Comparison of ENCODE assay signal across 8 cellular contexts in the genomic region with DNA sequence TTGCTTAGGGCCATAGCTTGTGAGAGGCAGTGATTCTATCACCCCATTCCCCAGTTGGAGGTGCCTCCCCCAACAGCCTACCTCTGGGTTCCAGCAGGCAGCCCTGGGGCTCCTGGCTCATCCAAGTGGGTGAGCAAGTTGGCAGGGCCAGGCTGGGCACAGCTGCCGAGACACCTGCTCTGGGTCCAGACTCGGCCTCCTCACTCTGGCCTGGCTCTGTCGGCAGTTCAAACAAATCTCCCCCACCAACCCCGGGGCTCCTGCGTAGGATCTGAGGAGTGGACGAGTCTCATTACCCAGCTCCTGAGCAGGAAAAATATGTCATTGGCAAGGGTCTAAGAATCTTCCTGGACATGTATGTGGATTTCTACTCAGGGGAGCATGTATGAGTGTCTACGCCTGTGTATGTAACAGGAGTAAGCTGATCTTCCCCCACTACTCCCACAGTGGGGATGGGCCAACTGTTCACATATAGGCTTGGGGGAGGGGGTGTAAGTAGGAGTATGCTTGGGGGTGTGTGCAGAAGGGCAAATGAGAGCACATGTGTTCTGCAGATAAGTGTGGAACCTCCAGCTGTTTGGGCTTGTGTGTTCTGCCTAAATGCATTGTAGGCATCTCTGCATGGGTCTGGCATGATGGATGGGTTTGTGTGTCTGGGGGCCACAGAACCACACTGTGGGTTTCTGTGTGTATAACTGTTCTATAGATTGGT. TPM values are rescaled to one million over a fixed set of nuclear protein-coding genes. Genes with fewer than 3 reads are reported as not detected.
DNase-seq lines count a peak whose midpoint lies in the region; ATAC-seq, FAIRE-seq and TF ChIP-seq lines count a peak whose summit lies in the region.

No MANE protein-coding gene starts in this region.

- H3K4me1 ChIP-seq in DOHH2 (ENCODE audit: control insufficient read depth, low read length) = peaks cover 39% of the 10 kb centered on the region
- H3K4me1 ChIP-seq in ascending aorta = peaks cover 0 to 25% of the 10 kb centered on the region in 2 donors
- peaks cover 54% of the 10 kb centered on the region for H3K4me1 ChIP-seq in keratinocyte (ENCODE audit: control insufficient read depth, extremely low read depth, insufficient read depth, low read length)
- peaks cover 17% of the 10 kb centered on the region for H3K4me1 ChIP-seq in thymus (ENCODE audit: control insufficient read depth, insufficient read depth, low read length)

- no peaks in the 10 kb centered on the region for H3K9me2 ChIP-seq in DOHH2 (replicated peaks; ENCODE audit: control insufficient read depth, low read length)

- no peaks in the 10 kb centered on the region for H4K20me1 ChIP-seq in DOHH2 (ENCODE audit: control insufficient read depth, insufficient read depth, low read depth, low read length)
- no peaks in the 10 kb centered on the region for H4K20me1 ChIP-seq in keratinocyte (ENCODE audit: control insufficient read depth, extremely low read depth, insufficient read depth, low read length)

- ATAC-seq in HG03135 (IDR thresholded peaks at IDR 0.05; ENCODE audit: unreplicated experiment) = no peak

- H2AFZ ChIP-seq in keratinocyte (ENCODE audit: control insufficient read depth, low read length) = no peak overlapping the region

- H3K79me2 ChIP-seq in DOHH2 (ENCODE audit: control insufficient read depth, low read length) (no peaks in the 10 kb centered on the region), keratinocyte (ENCODE audit: control insufficient read depth, insufficient read depth, low read length) (peaks cover 15% of the 10 kb centered on the region)

- no peak overlapping the region for H3K4me3 ChIP-seq in DOHH2 (ENCODE audit: low read length)
- H3K4me3 ChIP-seq in ascending aorta = peak overlapping the region; percentile 83 to 88
- peak overlapping the region; percentile 83 to 97 (median 96) for H3K4me3 ChIP-seq in keratinocyte (ENCODE audit: control insufficient read depth in 2 of 3, extremely low read depth in 1 of 3, insufficient read depth in 2 of 3, low read depth in 1 of 3, low read length in 3 of 3)
- peak overlapping the region; percentile 20 for H3K4me3 ChIP-seq in thymus (ENCODE audit: low read length)

- FAIRE-seq in keratinocyte (lab: Jason Lieb, UNC) = no peak

- no peak overlapping the region for H3K27ac ChIP-seq in DOHH2 (ENCODE audit: low read depth, low read length)
- H3K27ac ChIP-seq in ascending aorta = peak overlapping the region; percentile 89 to 98
- H3K27ac ChIP-seq in keratinocyte (ENCODE audit: control insufficient read depth, insufficient read depth, low read length) = peak overlapping the region; percentile 77
- H3K27ac ChIP-seq in thymus (ENCODE audit: low read depth) = peak overlapping the region; percentile 36

- H3K27me3 ChIP-seq in DOHH2 (ENCODE audit: control insufficient read depth, low read length) (peaks cover 68% of the 10 kb centered on the region), ascending aorta (no peaks in the 10 kb centered on the region), keratinocyte (ENCODE audit: control insufficient read depth, extremely low read depth, insufficient read depth, low read length) (no peaks in the 10 kb centered on the region), thymus (ENCODE audit: control insufficient read depth, insufficient read depth) (peaks cover 25% of the 10 kb centered on the region)

- dilution Hi-C loops in keratinocyte (cut with MboI; ENCODE audit: extremely low pct_ligation_motif_present, low sequenced_read_pairs) = no loop called here

- TF ChIP-seq CTCF in DOHH2 (IDR thresholded peaks at IDR 0.05; ENCODE audit: low read depth, low read length, poor library complexity, severe bottlenecking) (no peak), ascending aorta (IDR thresholded peaks at IDR 0.05) (no peak), keratinocyte (optimal IDR thresholded peaks at IDR 0.05 in 1 of 3, IDR thresholded peaks at IDR 0.05 in 1 of 3, conservative IDR thresholded peaks at IDR 0.05 in 1 of 3; ENCODE audit: extremely low read depth in 1 of 3, insufficient read depth in 2 of 3, low read length in 3 of 3) (no peak)

- H3K4me2 ChIP-seq in DOHH2 (ENCODE audit: low read length) (peak overlapping the region; percentile 81; the same call in 1 of the 2 replicates), keratinocyte (ENCODE audit: control insufficient read depth, extremely low read depth, insufficient read depth, low read depth, low read length) (peak overlapping the region; percentile 91)

- H3F3A ChIP-seq in DOHH2 (ENCODE audit: control insufficient read depth, insufficient read depth) = no peaks in the 10 kb centered on the region

- 92% methylated on average over 7 of the region's 7 CpGs for WGBS in thymus

- no peaks in the 10 kb centered on the region for H3K9me1 ChIP-seq in keratinocyte (ENCODE audit: control insufficient read depth, extremely low read depth, insufficient read depth, low read length)

- H3K9ac ChIP-seq in keratinocyte (ENCODE audit: control insufficient read depth, extremely low read depth, insufficient read depth, low read length) = peak overlapping the region; percentile 94

- intact Hi-C loops in ascending aorta (cut with DNase I) = no loop called here

- no peaks in the 10 kb centered on the region for H3K36me3 ChIP-seq in DOHH2 (ENCODE audit: control insufficient read depth, low read length)
- peaks cover 0 to 14% of the 10 kb centered on the region in 2 donors for H3K36me3 ChIP-seq in ascending aorta
- H3K36me3 ChIP-seq in keratinocyte (ENCODE audit: control insufficient read depth in 2 of 2, extremely low read depth in 1 of 2, insufficient read depth in 2 of 2, low read length in 2 of 2) = no peaks in the 10 kb centered on the region
- no peaks in the 10 kb centered on the region for H3K36me3 ChIP-seq in thymus (ENCODE audit: control insufficient read depth, insufficient read depth)

- DNase-seq in NCI-H2029 treated with DMSO at 0.1 percent for 48 hours (lab: John Stamatoyannopoulos, UW) = peak; percentile 81
- no peak for DNase-seq in ascending aorta (ENCODE audit: low spot score in 2 of 2)
- no peak for DNase-seq in keratinocyte (ENCODE audit: low read depth, low spot score)
- DNase-seq in activated effector memory CD4-positive, alpha-beta T cell treated with anti-CD3 and anti-CD28 coated beads, Interleukin-2, amount 50 U/mL, for 16 hours = no peak
- DNase-seq in activated CD4-positive, alpha-beta T cell treated with anti-CD3 and anti-CD28 coated beads for 1 hour = no peak

- no peaks in the 10 kb centered on the region for H3K9me3 ChIP-seq in DOHH2 (ENCODE audit: control insufficient read depth, insufficient read depth, low read length)
- H3K9me3 ChIP-seq in ascending aorta = no peaks in the 10 kb centered on the region
- no peaks in the 10 kb centered on the region for H3K9me3 ChIP-seq in keratinocyte (ENCODE audit: control insufficient read depth, low read depth, low read length)
- H3K9me3 ChIP-seq in thymus (ENCODE audit: control insufficient read depth) = no peaks in the 10 kb centered on the region

RNA-seq across cellular contexts. Expression of a gene that starts 2.0 kb away (rescaled TPM):
- 3,326 TPM for total RNA-seq in ascending aorta
- 24.4 to 40.8 TPM (median 33.0 TPM) in 3 replicates for polyA plus RNA-seq in keratinocyte
- 34.7 TPM for polyA plus RNA-seq in keratinocyte (2011; ENCODE audit: low read depth)
- 10.6 and 31.2 TPM in 2 replicates for polyA plus RNA-seq in keratinocyte (2011; cell fraction: cytosol; rRNA removed)
- polyA plus RNA-seq in keratinocyte (2011; cell fraction: nucleus; rRNA removed) = 42.7 and 42.9 TPM in 2 replicates
- 28.1 and 65.4 TPM in 2 replicates for polyA plus RNA-seq in keratinocyte (2012; ENCODE audit: low replicate concordance)
- polyA minus RNA-seq in keratinocyte = 8.9 to 12.6 TPM (median 9.4 TPM) in 3 replicates
- polyA minus RNA-seq in keratinocyte (2011; cell fraction: cytosol; rRNA and poly(A)+ RNA removed) = 68.7 TPM
- polyA minus RNA-seq in keratinocyte (2011; cell fraction: nucleus; rRNA and poly(A)+ RNA removed) = 23.6 and 35.0 TPM in 2 replicates
- polyA plus RNA-seq in thymus = 138 TPM

RNA-seq across cellular contexts. Expression of a gene that starts 30.6 kb away (rescaled TPM):
- 61.4 TPM for total RNA-seq in ascending aorta
- polyA plus RNA-seq in keratinocyte (not detected in 3 replicates), thymus (5.4 TPM)
- polyA plus RNA-seq in keratinocyte (2011; ENCODE audit: low read depth) = not detected
- not detected in 2 replicates for polyA plus RNA-seq in keratinocyte (2011; cell fraction: cytosol; rRNA removed)
- not detected in 2 replicates for polyA plus RNA-seq in keratinocyte (2011; cell fraction: nucleus; rRNA removed)
- polyA plus RNA-seq in keratinocyte (2012; ENCODE audit: low replicate concordance) = not detected in 2 replicates
- not detected in 3 replicates for polyA minus RNA-seq in keratinocyte
- polyA minus RNA-seq in keratinocyte (2011; cell fraction: cytosol; rRNA and poly(A)+ RNA removed) = not detected
- polyA minus RNA-seq in keratinocyte (2011; cell fraction: nucleus; rRNA and poly(A)+ RNA removed) = not detected in 2 replicates
